In the genomic region with DNA sequence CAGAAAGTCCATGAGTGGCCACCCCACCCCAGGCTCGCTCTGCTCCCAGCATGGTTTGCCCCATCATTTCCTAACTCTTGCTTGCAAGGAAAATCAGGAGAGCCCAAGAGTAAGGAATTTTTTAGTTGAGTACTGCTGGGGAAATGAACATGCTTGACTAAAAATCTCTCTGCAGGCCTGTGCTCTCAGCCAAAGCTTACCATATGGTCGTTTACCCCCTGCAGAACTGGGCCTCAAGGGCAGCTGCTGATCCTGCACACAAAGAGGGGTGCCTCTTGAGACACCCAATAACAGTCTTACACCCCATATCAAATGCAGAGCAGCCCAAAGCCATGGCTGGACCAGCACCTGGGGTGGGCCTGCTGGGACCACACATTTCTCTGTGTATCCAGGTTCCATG, we compare ENCODE assay signal across 28 cellular contexts.
"Had no signal": no experiment of that assay in that cellular context is flagged by ENCODE, and none has a peak within 500 bp of the region (broad histone marks: within the 10 kb centered on the region; RNA-seq: fewer than 3 reads in every experiment).

No MANE protein-coding gene starts in this region.

- DNase-seq: activated CD4-positive, alpha-beta memory T cell treated with anti-CD3 and anti-CD28 coated beads for 36 hours; activated CD4-positive, alpha-beta T cell treated with anti-CD3 and anti-CD28 coated beads for 1 hour; activated CD4-positive, alpha-beta T cell treated with anti-CD3 and anti-CD28 coated beads for 4 hours; activated CD8-positive, alpha-beta memory T cell treated with anti-CD3 and anti-CD28 coated beads for 24 hours; activated effector memory CD4-positive, alpha-beta T cell treated with anti-CD3 and anti-CD28 coated beads, Interleukin-2, amount 50 U/mL, for 16 hours; activated naive CD4-positive, alpha-beta T cell treated with anti-CD3 and anti-CD28 coated beads, Interleukin-2, amount 10 ng/mL, durations not matched to agents 7 days and 5 days; activated T-cell treated with anti-CD3 and anti-CD28 coated beads, Interleukin-2, amount 50 U/mL, for 1 hour; activated T-cell treated with anti-CD3 and anti-CD28 coated beads, Interleukin-2, amount 50 U/mL, for 48 hours; amniotic stem cell; anterior cingulate cortex; brain microvascular endothelial cell; cerebellar nuclear complex; dorsolateral prefrontal cortex; effector memory CD4-positive, alpha-beta T cell; endodermal cell; foreskin fibroblast; head of caudate nucleus; hippocampal formation; T-helper 1 cell; T-helper 17 cell; T1000 had no signal

- H3K36me3 Mint-ChIP-seq: activated CD4-positive, alpha-beta memory T cell treated with anti-CD3 and anti-CD28 coated beads for 36 hours; activated naive CD4-positive, alpha-beta T cell treated with anti-CD3 and anti-CD28 coated beads, Interleukin-2, amount 10 ng/mL, durations not matched to agents 7 days and 5 days; activated naive CD8-positive, alpha-beta T cell had no signal

- H3K4me1 Mint-ChIP-seq: activated naive CD4-positive, alpha-beta T cell treated with anti-CD3 and anti-CD28 coated beads, Interleukin-2, amount 10 ng/mL, durations not matched to agents 7 days and 5 days; T-helper 17 cell had no signal

- ATAC-seq: esophagus mucosa, T-helper 17 cell, WTC11 had no signal

- H3K27me3 Mint-ChIP-seq: activated naive CD4-positive, alpha-beta T cell treated with anti-CD3 and anti-CD28 coated beads, Interleukin-2, amount 10 ng/mL, durations not matched to agents 7 days and 5 days; dendritic cell treated with granulocyte-macrophage colony-stimulating factor and Interleukin-4, amounts not matched to agents 40 ng/mL and 50 ng/mL, for 4 days had no signal

- H3K27ac Mint-ChIP-seq: activated CD4-positive, alpha-beta memory T cell treated with anti-CD3 and anti-CD28 coated beads for 36 hours; activated naive CD4-positive, alpha-beta T cell treated with anti-CD3 and anti-CD28 coated beads, Interleukin-2, amount 10 ng/mL, durations not matched to agents 7 days and 5 days; activated naive CD8-positive, alpha-beta T cell; activated T-helper 1 cell treated with anti-CD3 and anti-CD28 coated beads, Interleukin-12 subunit alpha, Interleukin-12 subunit beta, Interleukin-2, Interleukin-4 antibody, amounts not matched to agents 30 ng/mL and 10 ng/mL and 1 ng/mL, durations not matched to agents 14 hours and 24 hours and 36 hours; activated T-helper 2 cell treated with anti-CD3 and anti-CD28 coated beads, Interferon-gamma antibody, Interleukin-2, Interleukin-4, amounts not matched to agents 10 μg/mL and 5 μg/mL and 100 μg/mL, durations not matched to agents 14 hours and 24 hours and 36 hours; dendritic cell treated with granulocyte-macrophage colony-stimulating factor and Interleukin-4, amounts not matched to agents 40 ng/mL and 50 ng/mL, for 4 days; endodermal cell; T-helper 17 cell; T-helper 2 cell treated with Interferon-gamma antibody and Interleukin-4, amounts not matched to agents 5 μg/mL and 100 μg/mL, for 36 hours; WTC11 had no signal

- H3K4me3 Mint-ChIP-seq: activated CD4-positive, alpha-beta memory T cell treated with anti-CD3 and anti-CD28 coated beads for 36 hours; activated naive CD4-positive, alpha-beta T cell treated with anti-CD3 and anti-CD28 coated beads, Interleukin-2, amount 10 ng/mL, durations not matched to agents 7 days and 5 days; activated naive CD8-positive, alpha-beta T cell; activated T-helper 1 cell treated with anti-CD3 and anti-CD28 coated beads, Interleukin-12 subunit alpha, Interleukin-12 subunit beta, Interleukin-2, Interleukin-4 antibody, amounts not matched to agents 30 ng/mL and 10 ng/mL and 1 ng/mL, durations not matched to agents 14 hours and 24 hours and 36 hours; dendritic cell treated with granulocyte-macrophage colony-stimulating factor and Interleukin-4, amounts not matched to agents 40 ng/mL and 50 ng/mL, for 4 days; endodermal cell; T-helper 17 cell; T-helper 2 cell treated with Interferon-gamma antibody and Interleukin-4, amounts not matched to agents 5 μg/mL and 100 μg/mL, for 36 hours; WTC11 had no signal

- H3K9me3 Mint-ChIP-seq: activated CD4-positive, alpha-beta memory T cell treated with anti-CD3 and anti-CD28 coated beads for 36 hours; activated T-helper 1 cell treated with anti-CD3 and anti-CD28 coated beads, Interleukin-12 subunit alpha, Interleukin-12 subunit beta, Interleukin-2, Interleukin-4 antibody, amounts not matched to agents 30 ng/mL and 10 ng/mL and 1 ng/mL, durations not matched to agents 14 hours and 24 hours and 36 hours; activated T-helper 2 cell treated with anti-CD3 and anti-CD28 coated beads, Interferon-gamma antibody, Interleukin-2, Interleukin-4, amounts not matched to agents 10 μg/mL and 5 μg/mL and 100 μg/mL, durations not matched to agents 14 hours and 24 hours and 36 hours; T-helper 2 cell treated with Interferon-gamma antibody and Interleukin-4, amounts not matched to agents 5 μg/mL and 100 μg/mL, for 36 hours had no signal
